In genomic region chr3:39748002-39748401, GRCh38 we compare ENCODE assay signal across 20 cellular contexts.
DNase-seq lines count a peak whose midpoint lies in the region; ATAC-seq, FAIRE-seq and TF ChIP-seq lines count a peak whose summit lies in the region.
"Had no signal": no experiment of that assay in that cellular context is flagged by ENCODE, and none has a peak within 500 bp of the region (broad histone marks: within the 10 kb centered on the region; RNA-seq: fewer than 3 reads in every experiment).

No MANE protein-coding gene starts in this region.

- no peak overlapping the region for H2AFZ ChIP-seq in HepG2 (ENCODE audit: low read length)

- POLR2A ChIA-PET in HepG2 (lab: Yijun Ruan, JAX), result no interaction called here

- ATAC-seq in HepG2 (no peak), HG03521 (IDR thresholded peaks at IDR 0.05; ENCODE audit: unreplicated experiment) (no peak)
- ATAC-seq: A549, Panc1 had no signal

- H3K27me3 ChIP-seq in liver (ENCODE audit: control insufficient read depth in 4 of 4, insufficient read depth in 4 of 4, low read length in 3 of 4), result no peaks in the 10 kb centered on the region
- H3K27me3 ChIP-seq in HepG2 (ENCODE audit: control insufficient read depth in 1 of 2, insufficient read depth in 2 of 2, low read length in 2 of 2), result no peaks in the 10 kb centered on the region
- H3K27me3 ChIP-seq: BLaER1 treated with 17β-estradiol and CSF1 and Interleukin-3, amounts not matched to agents 10 nM and 100 nM; MG63 had no signal

- no peaks in the 10 kb centered on the region for H4K20me1 ChIP-seq in HepG2 (ENCODE audit: insufficient read depth, low read length)
- H4K20me1 ChIP-seq: BLaER1 treated with 17β-estradiol and CSF1 and Interleukin-3, amounts not matched to agents 10 nM and 100 nM had no signal

- no peak overlapping the region for H3K4me2 ChIP-seq in HepG2 (ENCODE audit: low read depth, low read length)
- H3K4me2 ChIP-seq: A549 had no signal

- WGBS in liver, result 24% methylated on average over 1 of the region's 1 CpG
- 3% methylated on average over 1 of the region's 1 CpG for whole genome bisulfite sequencing in HepG2 (ENCODE audit: low lambda C conversion rate)

- peaks cover 6 to 33% (median 15%) of the 10 kb centered on the region in 4 donors for H3K4me1 ChIP-seq in liver (ENCODE audit: control insufficient read depth in 4 of 4, insufficient read depth in 4 of 4, low read length in 3 of 4)
- H3K4me1 ChIP-seq in HepG2 (ENCODE audit: insufficient read depth, low read length), result 0 out of 2 replicates have a peak, but pooled peaks cover 8% of the 10 kb centered on the region

- H3K4me3 ChIP-seq in liver (ENCODE audit: low read depth in 1 of 3, low read length in 3 of 3) (no peak overlapping the region), HepG2 (replicated peaks in 1 of 3; ENCODE audit: insufficient read depth in 1 of 3, low read depth in 2 of 3, low read length in 3 of 3) (no peak overlapping the region)
- H3K4me3 ChIP-seq: A549; BLaER1 treated with 17β-estradiol and CSF1 and Interleukin-3, amounts not matched to agents 10 nM and 100 nM; MG63; SK-N-MC had no signal

- H3K9me3 ChIP-seq in liver (ENCODE audit: control insufficient read depth in 4 of 4, low read length in 3 of 4) (no peaks in the 10 kb centered on the region), HepG2 (ENCODE audit: low read length) (no peaks in the 10 kb centered on the region)
- H3K9me3 ChIP-seq: A549, MG63 had no signal

- TF ChIP-seq RAD21 in liver (IDR thresholded peaks at IDR 0.05) (no peak), HepG2 (CRISPR knock-in tag; IDR thresholded peaks at IDR 0.05) (no peak)

- H3K9ac ChIP-seq in liver (ENCODE audit: low read depth in 1 of 2, low read length in 2 of 2) (no peak overlapping the region), HepG2 (ENCODE audit: insufficient read depth, low read depth, low read length) (no peak overlapping the region)
- H3K9ac ChIP-seq: BLaER1 treated with 17β-estradiol and CSF1 and Interleukin-3, amounts not matched to agents 10 nM and 100 nM had no signal

- DNase-seq in HepG2 (ENCODE audit: low spot score) (no peak), NCI-H2196 (lab: John Stamatoyannopoulos, UW; ENCODE audit: unreplicated experiment) (peak; percentile 21), dermis microvascular lymphatic vessel endothelial cell (ENCODE audit: low read depth in 2 of 2) (peak; percentile 30 to 50), RPMI8226 (no peak), NCI-H2107 treated with DMSO at 0.1 percent for 48 hours (lab: John Stamatoyannopoulos, UW; ENCODE audit: unreplicated experiment) (no peak)
- DNase-seq: DMS79, H9, IMR-90, Karpas-422, MG63, NCI-H345, NCI-H774, Right ventricle myocardium superior had no signal

- in situ Hi-C loops in HepG2 (cut with HindIII; ENCODE audit: extremely low pct_ligation_motif_present, low pct_unique_long_range_greater_than_20kb), result no loop called here

- no peaks in the 10 kb centered on the region for H3K79me2 ChIP-seq in HepG2 (ENCODE audit: insufficient read depth, low read length)

- no peak for FAIRE-seq in HepG2 (lab: Jason Lieb, UNC)
- FAIRE-seq: A549, G401.6 had no signal

- intact Hi-C loops in HepG2 (cut with micrococcal nuclease; ENCODE audit: unreplicated experiment), result no loop called here

- TF ChIP-seq EP300 in HepG2 (IDR thresholded peaks at IDR 0.05; ENCODE audit: low read depth in 2 of 2, low read length in 2 of 2) (no peak), HepG2 (CRISPR knock-in tag; IDR thresholded peaks at IDR 0.05; ENCODE audit: borderline replicate concordance) (no peak)

- H3K27ac ChIP-seq in liver (ENCODE audit: low read depth in 1 of 2, low read length in 2 of 2) (no peak overlapping the region), HepG2 (ENCODE audit: extremely low read length, insufficient read depth, low read length) (no peak overlapping the region)
- H3K27ac ChIP-seq: A549, SK-N-MC had no signal

- no TSS peak for BruUV-seq in HepG2 (replicated peaks; lab: Mats Ljungman, UMichigan)

- H3K36me3 ChIP-seq in liver (ENCODE audit: control insufficient read depth in 4 of 4, insufficient read depth in 3 of 4, low read depth in 1 of 4, low read length in 3 of 4), result no peaks in the 10 kb centered on the region
- H3K36me3 ChIP-seq in HepG2 (replicated peaks in 1 of 2; ENCODE audit: control insufficient read depth in 1 of 2, insufficient read depth in 2 of 2, low read length in 2 of 2), result no peaks in the 10 kb centered on the region
- H3K36me3 ChIP-seq: BLaER1 treated with 17β-estradiol and CSF1 and Interleukin-3, amounts not matched to agents 10 nM and 100 nM; MG63 had no signal

- CTCF ChIA-PET in HepG2 (lab: Yijun Ruan, JAX; ENCODE audit: low intra/inter-chr PET ratio, low total read pairs), result no interaction called here

- TF ChIP-seq POLR2A in HepG2 (IDR thresholded peaks at IDR 0.05; ENCODE audit: insufficient read depth in 1 of 2, low read depth in 2 of 2, low read length in 2 of 2), result no peak

- no peak for TF ChIP-seq CTCF in liver (IDR thresholded peaks at IDR 0.05; ENCODE audit: low read depth, low read length, missing input control)
- TF ChIP-seq CTCF in HepG2 (CRISPR knock-in tag; IDR thresholded peaks at IDR 0.05), result no peak

TF ChIP-seq in liver, 16 proteins besides CTCF, POLR2A, EP300 and RAD21 (continues in another document):
- TF ChIP-seq SP1 (IDR thresholded peaks at IDR 0.05) (no peak), HNF4A (conservative IDR thresholded peaks at IDR 0.05) (no peak), JUND (IDR thresholded peaks at IDR 0.05) (peak in 1 of 2 donors; percentile 44), ATF3 (IDR thresholded peaks at IDR 0.05) (no peak), REST (IDR thresholded peaks at IDR 0.05) (no peak), EGR1 (IDR thresholded peaks at IDR 0.05; ENCODE audit: low read depth in 2 of 2) (no peak), YY1 (IDR thresholded peaks at IDR 0.05) (peak; percentile 45)

TF ChIP-seq in HepG2, 621 proteins besides CTCF, POLR2A, EP300 and RAD21:
- TF ChIP-seq EZH2 (conservative IDR thresholded peaks at IDR 0.05; ENCODE audit: low read depth, low read length), result no peak
- no peak for TF ChIP-seq MAFK (conservative IDR thresholded peaks at IDR 0.05 in 1 of 2, IDR thresholded peaks at IDR 0.05 in 1 of 2; ENCODE audit: low read length in 2 of 2)
- TF ChIP-seq SALL1 (CRISPR knock-in tag; IDR thresholded peaks at IDR 0.05), result no peak
- TF ChIP-seq ZKSCAN5 (CRISPR knock-in tag; IDR thresholded peaks at IDR 0.05), result no peak
- no peak for TF ChIP-seq TRAFD1 (CRISPR knock-in tag; IDR thresholded peaks at IDR 0.05; ENCODE audit: borderline replicate concordance)
- no peak for TF ChIP-seq ZNF512 (CRISPR knock-in tag; IDR thresholded peaks at IDR 0.05)
- TF ChIP-seq BRF2 (CRISPR knock-in tag; IDR thresholded peaks at IDR 0.05), result no peak
- TF ChIP-seq ZNF138 (CRISPR knock-in tag; IDR thresholded peaks at IDR 0.05; ENCODE audit: low read depth), result no peak
TF ChIP-seq in HepG2: peak in this region for 0.

Comparison
In these comparisons a context has a peak if more than half of its experiments do, and no peak if none do; other contexts are left out.
1. DNase-seq: peak in NCI-H2196 (single experiment) and dermis microvascular lymphatic vessel endothelial cell (2 of 2); none in HepG2 (single experiment), RPMI8226 (single experiment) and NCI-H2107 treated with DMSO at 0.1 percent for 48 hours (single experiment).